ENCODE assay signal across 3 cellular contexts in the genomic region with DNA sequence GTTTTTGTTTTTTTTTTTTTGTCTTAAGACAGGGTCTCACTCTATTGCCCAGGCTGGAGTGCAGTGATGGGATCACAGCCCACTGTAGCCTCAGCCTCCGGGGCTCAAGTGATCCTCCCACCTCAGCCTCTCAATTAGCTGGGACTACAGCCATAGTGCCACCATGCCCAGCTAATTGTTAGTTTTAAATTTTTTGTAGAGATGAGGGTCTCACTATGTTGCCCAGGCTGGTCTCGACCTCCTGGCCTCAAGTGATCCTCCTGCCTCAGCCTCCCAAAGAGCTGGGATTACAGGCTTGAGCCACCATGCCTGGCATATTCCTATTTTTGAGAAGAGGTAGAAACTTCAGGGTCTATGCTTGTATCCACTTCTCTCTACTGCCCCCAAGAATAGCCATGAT.
TF ChIP-seq lines count a peak whose summit lies in the region.

No MANE protein-coding gene starts in this region.

TF ChIP-seq in HEK293, 187 proteins besides CTCF, POLR2A, EP300 and RAD21:
- TF ChIP-seq ZNF121 (tag by site-specific recombination; IDR thresholded peaks at IDR 0.05): peak; percentile 94
TF ChIP-seq in HEK293: peak in this region for 1; not testable (repeated sequence) for 186.

TF ChIP-seq in WTC11, 78 proteins besides CTCF, POLR2A, EP300 and RAD21:
- TF ChIP-seq ZNF121 (CRISPR knock-in tag; IDR thresholded peaks at IDR 0.05): peak; percentile 23; the same call in 1 of the 2 replicates
TF ChIP-seq in WTC11: peak in this region for 1; not testable (repeated sequence) for 77.

TF ChIP-seq in HepG2, 621 proteins besides CTCF, POLR2A, EP300 and RAD21:
- peak; percentile 40; the same call in 1 of the 2 replicates for TF ChIP-seq ZNF770 (CRISPR knock-in tag; IDR thresholded peaks at IDR 0.05)
